7 cellular contexts compared by ENCODE assay signal in the genomic region with DNA sequence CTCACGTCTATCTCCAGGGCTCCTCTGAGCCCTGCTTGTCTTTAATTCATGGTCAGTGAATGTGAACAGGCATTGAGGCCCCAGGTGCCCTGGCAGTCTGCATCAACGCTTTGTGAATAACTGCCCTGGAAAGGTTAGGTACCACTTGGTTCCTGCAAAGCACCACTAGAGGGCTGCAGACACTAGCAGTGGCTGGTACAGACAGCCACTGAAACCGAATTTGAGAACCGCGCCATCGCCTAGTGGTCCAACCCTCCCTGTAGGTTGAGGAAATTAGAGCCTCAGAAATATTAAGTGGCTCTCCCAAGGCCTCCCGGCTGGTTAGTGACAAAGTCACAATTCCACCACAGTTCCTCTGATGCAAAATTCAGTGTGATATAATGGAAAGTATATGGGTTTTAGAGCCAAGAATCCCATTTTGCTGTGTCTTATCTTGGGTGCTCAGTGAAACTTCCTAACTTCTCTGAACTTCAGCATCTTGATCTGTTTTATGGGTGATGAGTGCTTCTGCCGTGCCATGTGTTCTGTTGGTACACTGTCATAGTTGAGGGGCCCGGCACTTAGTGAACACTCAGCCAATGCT. TPM values are rescaled to one million over a fixed set of nuclear protein-coding genes. Genes with fewer than 3 reads are reported as not detected.
DNase-seq lines count a peak whose midpoint lies in the region; ATAC-seq, FAIRE-seq and TF ChIP-seq lines count a peak whose summit lies in the region.

No MANE protein-coding gene starts in this region.

- TF ChIP-seq EP300 in K562 (IDR thresholded peaks at IDR 0.05; ENCODE audit: low read length), result no peak

- H3K4me3 ChIP-seq in K562, result no peak overlapping the region

- H3K9ac ChIP-seq in K562 (ENCODE audit: insufficient read depth in 1 of 2, low read depth in 2 of 2, low read length in 2 of 2), result no peak overlapping the region

- no peak overlapping the region for H2AFZ ChIP-seq in K562 (ENCODE audit: low read depth, low read length)

- in situ Hi-C loops in K562 (cut with MboI), result loop anchor here (5.0 kb wide), 1 partner anchor 208 kb away; no protein-coding TSS in a partner anchor

- no peaks in the 10 kb centered on the region for H4K20me1 ChIP-seq in K562 (replicated peaks; ENCODE audit: control insufficient read depth, insufficient read depth, low read length)

- DNase-seq in NCI-H1694 treated with DMSO at 0.1 percent for 48 hours (lab: John Stamatoyannopoulos, UW), result peak; percentile 80
- DNase-seq in K562 (ENCODE audit: extremely low read depth in 1 of 4, low spot score in 3 of 4), result peak; percentile 47 to 70 (median 54)
- DNase-seq in iPS-NIHi11 (ENCODE audit: low spot score), result peak; percentile 80
- DNase-seq in stimulated activated CD4-positive, alpha-beta T cell treated with anti-CD3 and anti-CD28 coated beads, Interleukin-15, amount 100 ng/mL, for 48 hours (ENCODE audit: low read depth in 2 of 2), result peak; percentile 52 to 55

- no TSS peak for BruUV-seq in K562 (replicated peaks; lab: Mats Ljungman, UMichigan)

- ATAC-seq in HG02798 (IDR thresholded peaks at IDR 0.05; ENCODE audit: poor library complexity, unreplicated experiment) (peak; percentile 96), K562 (peak; percentile 96)

- CTCF ChIA-PET in K562 (lab: Yijun Ruan, JAX; ENCODE audit: low intra/inter-chr PET ratio), result interaction anchor here (0.8 to 2.4 kb wide), 5 partner anchors 133 to 398 kb away, joined by 3 to 13 read pairs (median 9); no protein-coding TSS in a partner anchor

- no peaks in the 10 kb centered on the region for H3K79me2 ChIP-seq in K562 (ENCODE audit: control insufficient read depth, insufficient read depth, low read length)

- intact Hi-C loops in K562 (cut with micrococcal nuclease), result loop anchor here (1.0 to 5.0 kb wide), 4 partner anchors 132 to 397 kb away; no protein-coding TSS in a partner anchor

- TF ChIP-seq RAD21 in K562 (CRISPR knock-in tag; conservative IDR thresholded peaks at IDR 0.05 in 1 of 2, IDR thresholded peaks at IDR 0.05 in 1 of 2), result peak; percentile 86 to 90

- peaks cover 2 to 13% of the 10 kb centered on the region in 2 experiments; a peak in 3 of 5 replicates for H3K27me3 ChIP-seq in K562 (ENCODE audit: control insufficient read depth in 2 of 2, insufficient read depth in 2 of 2, low read length in 2 of 2)

- TF ChIP-seq CTCF in GM12874 (IDR thresholded peaks at IDR 0.05; ENCODE audit: insufficient read depth, low read depth, low read length), result peak; percentile 86
- TF ChIP-seq CTCF in K562 (IDR thresholded peaks at IDR 0.05 in 2 of 3, conservative IDR thresholded peaks at IDR 0.05 in 1 of 3; ENCODE audit: insufficient read depth in 2 of 3, low read depth in 1 of 3, low read length in 3 of 3), result peak; percentile 80 to 92 (median 92)

- H3K9me1 ChIP-seq in K562 (ENCODE audit: control insufficient read depth, insufficient read depth, low read length), result no peaks in the 10 kb centered on the region

- peak; percentile 91 for FAIRE-seq in TTC549 (lab: Jason Lieb, UNC)
- FAIRE-seq in K562 (lab: Jason Lieb, UNC), result peak; percentile 88

- no peak for TF ChIP-seq POLR2A in K562 (conservative IDR thresholded peaks at IDR 0.05)

- no peaks in the 10 kb centered on the region for H3K9me3 ChIP-seq in K562 (replicated peaks; ENCODE audit: control insufficient read depth, insufficient read depth, low read depth, low read length)

- H3K4me1 ChIP-seq in K562 (replicated peaks in 1 of 2; ENCODE audit: control insufficient read depth in 2 of 2, insufficient read depth in 2 of 2, low read length in 2 of 2), result no peaks in the 10 kb centered on the region

- no peaks in the 10 kb centered on the region for H3K36me3 ChIP-seq in K562 (ENCODE audit: control insufficient read depth, insufficient read depth, low read length)

- WGBS in K562 (ENCODE audit: insufficient coverage, low coverage, missing lambda C conversion rate), result 4% methylated on average over 9 of the region's 9 CpGs

- no peak overlapping the region for H3K4me2 ChIP-seq in K562 (ENCODE audit: insufficient read depth, low read length)

- H3K27ac ChIP-seq in K562 (ENCODE audit: extremely low read depth, low read depth, low read length), result no peak overlapping the region

- POLR2A ChIA-PET in K562 (lab: Yijun Ruan, JAX), result no interaction called here

TF ChIP-seq in K562, 482 proteins besides CTCF, POLR2A, EP300 and RAD21 (continues in another document):
- no peak for TF ChIP-seq MECOM (CRISPR knock-in tag; IDR thresholded peaks at IDR 0.05)
- TF ChIP-seq, protein P1, sequence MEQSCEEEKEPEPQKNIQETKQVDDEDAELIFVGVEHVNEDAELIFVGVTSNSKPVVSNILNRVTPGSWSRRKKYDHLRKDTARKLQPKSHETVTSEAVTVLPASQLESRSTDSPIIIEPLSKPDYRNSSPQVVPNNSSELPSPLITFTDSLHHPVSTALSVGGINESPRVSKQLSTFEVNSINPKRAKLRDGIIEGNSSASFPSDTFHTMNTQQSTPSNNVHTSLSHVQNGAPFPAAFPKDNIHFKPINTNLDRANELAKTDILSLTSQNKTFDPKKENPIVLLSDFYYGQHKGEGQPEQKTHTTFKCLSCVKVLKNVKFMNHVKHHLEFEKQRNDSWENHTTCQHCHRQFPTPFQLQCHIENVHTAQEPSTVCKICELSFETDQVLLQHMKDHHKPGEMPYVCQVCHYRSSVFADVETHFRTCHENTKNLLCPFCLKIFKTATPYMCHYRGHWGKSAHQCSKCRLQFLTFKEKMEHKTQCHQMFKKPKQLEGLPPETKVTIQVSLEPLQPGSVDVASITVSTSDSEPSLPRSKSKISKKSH (CRISPR knock-in tag; IDR thresholded peaks at IDR 0.05), result no peak
- no peak for TF ChIP-seq KLF10 (CRISPR knock-in tag; IDR thresholded peaks at IDR 0.05)
- TF ChIP-seq ARNT (IDR thresholded peaks at IDR 0.05), result no peak
- no peak for TF ChIP-seq ZNF766 (CRISPR knock-in tag; conservative IDR thresholded peaks at IDR 0.05)
- no peak for TF ChIP-seq KAT2B (IDR thresholded peaks at IDR 0.05; ENCODE audit: low read depth, low read length)
- TF ChIP-seq, protein P2, sequence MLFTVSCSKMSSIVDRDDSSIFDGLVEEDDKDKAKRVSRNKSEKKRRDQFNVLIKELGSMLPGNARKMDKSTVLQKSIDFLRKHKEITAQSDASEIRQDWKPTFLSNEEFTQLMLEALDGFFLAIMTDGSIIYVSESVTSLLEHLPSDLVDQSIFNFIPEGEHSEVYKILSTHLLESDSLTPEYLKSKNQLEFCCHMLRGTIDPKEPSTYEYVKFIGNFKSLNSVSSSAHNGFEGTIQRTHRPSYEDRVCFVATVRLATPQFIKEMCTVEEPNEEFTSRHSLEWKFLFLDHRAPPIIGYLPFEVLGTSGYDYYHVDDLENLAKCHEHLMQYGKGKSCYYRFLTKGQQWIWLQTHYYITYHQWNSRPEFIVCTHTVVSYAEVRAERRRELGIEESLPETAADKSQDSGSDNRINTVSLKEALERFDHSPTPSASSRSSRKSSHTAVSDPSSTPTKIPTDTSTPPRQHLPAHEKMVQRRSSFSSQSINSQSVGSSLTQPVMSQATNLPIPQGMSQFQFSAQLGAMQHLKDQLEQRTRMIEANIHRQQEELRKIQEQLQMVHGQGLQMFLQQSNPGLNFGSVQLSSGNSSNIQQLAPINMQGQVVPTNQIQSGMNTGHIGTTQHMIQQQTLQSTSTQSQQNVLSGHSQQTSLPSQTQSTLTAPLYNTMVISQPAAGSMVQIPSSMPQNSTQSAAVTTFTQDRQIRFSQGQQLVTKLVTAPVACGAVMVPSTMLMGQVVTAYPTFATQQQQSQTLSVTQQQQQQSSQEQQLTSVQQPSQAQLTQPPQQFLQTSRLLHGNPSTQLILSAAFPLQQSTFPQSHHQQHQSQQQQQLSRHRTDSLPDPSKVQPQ (CRISPR knock-in tag; IDR thresholded peaks at IDR 0.05; ENCODE audit: borderline replicate concordance), result no peak
- TF ChIP-seq MAFG (tag; conservative IDR thresholded peaks at IDR 0.05), result no peak
- TF ChIP-seq, protein P3, sequence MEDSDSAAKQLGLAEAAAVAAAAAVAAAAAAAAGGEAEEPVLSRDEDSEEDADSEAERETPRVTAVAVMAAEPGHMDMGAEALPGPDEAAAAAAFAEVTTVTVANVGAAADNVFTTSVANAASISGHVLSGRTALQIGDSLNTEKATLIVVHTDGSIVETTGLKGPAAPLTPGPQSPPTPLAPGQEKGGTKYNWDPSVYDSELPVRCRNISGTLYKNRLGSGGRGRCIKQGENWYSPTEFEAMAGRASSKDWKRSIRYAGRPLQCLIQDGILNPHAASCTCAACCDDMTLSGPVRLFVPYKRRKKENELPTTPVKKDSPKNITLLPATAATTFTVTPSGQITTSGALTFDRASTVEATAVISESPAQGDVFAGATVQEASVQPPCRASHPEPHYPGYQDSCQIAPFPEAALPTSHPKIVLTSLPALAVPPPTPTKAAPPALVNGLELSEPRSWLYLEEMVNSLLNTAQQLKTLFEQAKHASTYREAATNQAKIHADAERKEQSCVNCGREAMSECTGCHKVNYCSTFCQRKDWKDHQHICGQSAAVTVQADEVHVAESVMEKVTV (CRISPR knock-in tag; IDR thresholded peaks at IDR 0.05), result peak; percentile 78

RNA-seq across cellular contexts. Expression of a gene that starts 46.2 kb away (rescaled TPM):
- total RNA-seq in K562 (2011; cell fraction: chromatin; rRNA removed; ENCODE audit: low replicate concordance), result 5.2 and 6.0 TPM in 2 replicates
- 3.3 TPM in 2 replicates for total RNA-seq in K562 (2011; cell fraction: nucleolus; rRNA removed)
- 3.4 and 4.0 TPM in 2 replicates for total RNA-seq in K562 (2011; cell fraction: nucleoplasm; rRNA removed)
- total RNA-seq in K562 (2014; rRNA removed) (1.2 and 1.8 TPM in 2 replicates), K562 (2014; rRNA removed; fragmentation: Illumina TruSeq; extraction: Trizol) (1.9 and 2.0 TPM in 2 replicates), K562 (2015; rRNA removed; fragmentation: Illumina TruSeq; extraction: Trizol) (1.5 and 1.7 TPM in 2 replicates), K562 (2021) (8.4 and 8.9 TPM in 2 replicates)
- polyA plus RNA-seq in K562 (2011; rRNA removed) (1.4 and 2.0 TPM in 2 replicates), K562 (2014; fragmentation: Illumina TruSeq; extraction: Trizol) (4.6 and 5.4 TPM in 2 replicates), K562 (2014; fragmentation: Nextera tagmentation; extraction: Ambion mirVana) (under 1 TPM; 0.17 to 0.59 TPM), K562 (2014; rRNA removed) (2.3 and 4.3 TPM in 2 replicates)
- 1.7 and 2.0 TPM in 2 replicates for polyA plus RNA-seq in K562 (2011; cell fraction: cytosol; rRNA removed)
- 2.0 and 4.6 TPM in 2 replicates for polyA plus RNA-seq in K562 (2011; cell fraction: nucleus; rRNA removed)
- 4.2 and 4.9 TPM in 2 replicates for polyA plus RNA-seq in K562 (2012)
- 1.3 and 1.4 TPM in 2 replicates for polyA minus RNA-seq in K562 (2011; rRNA and poly(A)+ RNA removed)
- polyA minus RNA-seq in K562 (2011; cell fraction: cytosol; rRNA and poly(A)+ RNA removed), result 2.7 and 3.0 TPM in 2 replicates
- 2.0 and 2.9 TPM in 2 replicates for polyA minus RNA-seq in K562 (2011; cell fraction: nucleus; rRNA and poly(A)+ RNA removed)
